8 cellular contexts compared by ENCODE assay signal in the genomic region with DNA sequence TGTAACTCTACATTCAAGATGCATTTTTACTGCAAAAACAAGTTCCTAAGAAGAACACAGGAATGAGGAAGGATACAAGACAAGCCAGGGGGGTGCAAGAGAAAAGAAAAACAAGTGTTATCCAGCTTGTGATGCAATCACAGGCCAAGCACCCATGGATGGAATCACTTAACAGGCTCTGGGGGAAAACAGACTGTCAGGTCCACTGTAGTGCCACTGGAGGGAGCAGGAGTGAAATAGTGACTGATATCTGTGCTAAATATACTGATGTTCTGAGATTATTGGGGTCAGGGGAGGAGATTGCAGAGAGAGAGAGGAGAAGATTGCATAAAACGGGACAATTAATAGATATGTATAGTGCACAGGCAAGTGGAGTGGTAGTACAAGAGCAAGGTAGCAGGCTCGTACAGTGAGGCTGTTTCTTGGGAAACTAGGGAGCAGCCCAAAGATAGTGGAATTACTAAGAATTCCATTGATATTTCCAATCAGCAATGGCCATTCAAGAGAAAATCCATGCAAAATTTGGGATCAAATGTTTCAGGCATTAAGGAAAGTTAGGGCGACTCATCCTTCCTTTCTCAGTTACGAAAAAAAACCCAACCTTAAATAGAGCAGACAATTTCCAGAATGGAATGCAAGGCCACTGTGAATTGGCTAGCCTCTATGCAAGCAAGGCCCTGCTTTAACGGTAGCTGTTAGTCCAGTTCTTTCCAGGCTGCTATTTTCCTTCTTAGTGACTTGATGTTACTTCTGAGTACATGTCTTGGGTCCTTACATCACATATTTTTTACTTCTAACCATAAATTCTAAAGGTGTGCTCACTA. TPM values are rescaled to one million over a fixed set of nuclear protein-coding genes. Genes with fewer than 3 reads are reported as not detected.
DNase-seq lines count a peak whose midpoint lies in the region; ATAC-seq and TF ChIP-seq lines count a peak whose summit lies in the region.

No MANE protein-coding gene starts in this region.

- TF ChIP-seq CTCF in C4-2B (conservative IDR thresholded peaks at IDR 0.05) (peak; percentile 42), KMS-11 (conservative IDR thresholded peaks at IDR 0.05; ENCODE audit: low read depth, low read length) (peak; percentile 35; the same call in 1 of the 2 replicates), natural killer cell (IDR thresholded peaks at IDR 0.05) (no peak)

- no peak overlapping the region for H3K27ac Mint-ChIP-seq in T-cell
- H3K27ac Mint-ChIP-seq in natural killer cell: no peak overlapping the region

- intact Hi-C loops in natural killer cell (cut with micrococcal nuclease): no loop called here

- H3K9me3 Mint-ChIP-seq in T-cell: peaks cover 5 to 9% (median 9%) of the 10 kb centered on the region in 3 donors
- H3K9me3 Mint-ChIP-seq in natural killer cell: peaks cover 0 to 2% of the 10 kb centered on the region in 2 donors

- ATAC-seq in T-cell (replicated peaks in 1 of 4) (no peak), natural killer cell (no peak)

- POLR2A ChIA-PET in T-cell (lab: Charles Lee): no interaction called here

- no peaks in the 10 kb centered on the region for H3K4me1 Mint-ChIP-seq in T-cell
- no peaks in the 10 kb centered on the region for H3K4me1 Mint-ChIP-seq in natural killer cell

- H3K4me3 Mint-ChIP-seq in T-cell: no peak overlapping the region
- no peak overlapping the region for H3K4me3 Mint-ChIP-seq in natural killer cell

- no peaks in the 10 kb centered on the region for H4K20me1 ChIP-seq in KMS-11 (ENCODE audit: insufficient read depth)

- CTCF ChIA-PET in T-cell (lab: Charles Lee): interaction anchor here (5.3 to 6.4 kb wide), 2 partner anchors 144 kb away, joined by 66 to 92 read pairs; no protein-coding TSS in a partner anchor

- no peaks in the 10 kb centered on the region for H3K27me3 ChIP-seq in KMS-11 (ENCODE audit: insufficient read depth, low read depth)

- H3K9ac ChIP-seq in KMS-11: no peak overlapping the region

- H3K79me2 ChIP-seq in KMS-11 (ENCODE audit: insufficient read depth, low read depth): no peaks in the 10 kb centered on the region

- no peaks in the 10 kb centered on the region for H3K4me1 ChIP-seq in KMS-11 (ENCODE audit: low read depth, poor library complexity, severe bottlenecking)

- H3K27ac ChIP-seq in C4-2B (no peak overlapping the region), KMS-11 (no peak overlapping the region)

- no peak overlapping the region for H2AFZ ChIP-seq in KMS-11 (ENCODE audit: low read depth)

- H3K4me3 ChIP-seq in KMS-11 (IDR thresholded peaks at IDR 0.05; ENCODE audit: insufficient read depth, low read depth, low read length): no peak overlapping the region

- H3K36me3 Mint-ChIP-seq in T-cell (no peaks in the 10 kb centered on the region), natural killer cell (no peaks in the 10 kb centered on the region)

- DNase-seq in T47D (ENCODE audit: low read depth in 1 of 2, low spot score in 1 of 2) (peak; percentile 18 to 77), lung microvascular endothelial cell (ENCODE audit: low read depth in 2 of 2) (peak; percentile 61 to 69), cerebellar nuclear complex (lab: John Stamatoyannopoulos, UW) (no peak), T-cell (no peak), natural killer cell (no peak), DMS153 (lab: John Stamatoyannopoulos, UW) (no peak)

- in situ Hi-C loops in T47D (cut with HindIII; ENCODE audit: low pct_unique_long_range_greater_than_20kb, low sequenced_read_pairs): no loop called here

- H3K4me2 ChIP-seq in KMS-11: no peak overlapping the region

- peaks cover 15 to 17% of the 10 kb centered on the region in 2 donors for H3K27me3 Mint-ChIP-seq in T-cell
- peaks cover 0 to 7% of the 10 kb centered on the region in 2 donors for H3K27me3 Mint-ChIP-seq in natural killer cell (ENCODE audit: low read depth in 2 of 2)

- no peaks in the 10 kb centered on the region for H3K36me3 ChIP-seq in KMS-11 (ENCODE audit: insufficient read depth)

RNA-seq across cellular contexts. Expression of gene CEP126, which starts 52.2 kb away (rescaled TPM):
- 0.40 and 0.65 TPM in 2 replicates for total RNA-seq in lung microvascular endothelial cell
- total RNA-seq in T-cell: 1 to 10 TPM; 1.6 to 2.2 (median 1.7) TPM
- 10 to 100 TPM in 2 of 3 donors, 1 to 10 TPM in 1; 8.5 to 15.7 (median 10.4) TPM for total RNA-seq in natural killer cell

RNA-seq across cellular contexts. Expression of gene ANGPTL5, which starts 53.7 kb away (rescaled TPM):
- not detected in 2 replicates for total RNA-seq in lung microvascular endothelial cell
- total RNA-seq in T-cell: not detected
- not detected for total RNA-seq in natural killer cell

Comparison
In these comparisons a context has a peak if more than half of its experiments do, and no peak if none do; other contexts are left out.
1. DNase-seq: peak in T47D (2 of 2) and lung microvascular endothelial cell (2 of 2); none in cerebellar nuclear complex (0 of 2), T-cell (0 of 34), natural killer cell (single experiment) and DMS153 (single experiment).